ENCODE assay signal across 24 cellular contexts in the genomic region with DNA sequence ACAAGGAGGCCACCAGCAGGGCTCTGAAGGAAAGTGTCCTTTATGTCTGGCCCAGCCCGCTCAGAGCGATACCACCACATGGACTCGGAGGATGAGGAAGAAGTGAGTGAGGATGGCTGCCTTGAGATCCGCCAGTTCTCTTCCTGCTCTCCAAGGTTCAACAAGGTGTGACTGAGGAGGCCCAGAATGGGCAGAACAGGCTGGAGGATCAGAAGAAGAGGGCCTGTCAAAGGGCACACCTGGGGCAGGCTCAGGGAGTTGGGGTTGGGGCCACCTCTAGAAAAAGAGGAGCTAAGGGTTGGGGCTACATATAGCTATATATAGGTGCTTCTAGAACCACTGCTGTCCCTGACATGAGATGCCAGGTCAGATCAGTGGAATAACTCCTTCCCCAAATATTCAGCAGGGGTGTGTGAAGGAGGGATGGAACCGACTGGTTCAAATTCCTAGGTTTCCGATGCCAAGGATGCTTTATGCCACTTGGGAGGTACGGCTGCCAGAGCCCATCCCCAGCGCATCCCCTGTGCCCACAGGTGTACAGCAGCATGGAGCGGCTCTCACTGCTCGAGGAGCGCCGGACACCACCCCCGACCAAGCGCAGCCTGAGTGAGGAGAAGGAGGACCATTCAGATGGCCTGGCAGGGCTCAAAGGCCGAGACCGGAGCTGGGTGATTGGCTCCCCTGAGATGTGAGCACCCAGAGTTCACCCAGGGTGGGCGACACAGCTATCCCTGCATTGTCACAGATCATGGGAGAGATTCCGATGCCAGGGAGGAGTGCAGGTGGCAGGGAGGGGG.
DNase-seq lines count a peak whose midpoint lies in the region; ATAC-seq, FAIRE-seq and TF ChIP-seq lines count a peak whose summit lies in the region.
"Had no signal": no experiment of that assay in that cellular context is flagged by ENCODE, and none has a peak within 500 bp of the region (broad histone marks: within the 10 kb centered on the region; RNA-seq: fewer than 3 reads in every experiment).

No MANE protein-coding gene starts in this region.

- H3K27me3 Mint-ChIP-seq in osteocyte (ENCODE audit: unreplicated experiment) = no peaks in the 10 kb centered on the region
- H3K27me3 Mint-ChIP-seq in glutamatergic neuron (ENCODE audit: unreplicated experiment) = peaks cover 24% of the 10 kb centered on the region
- H3K27me3 Mint-ChIP-seq in CD8-positive, alpha-beta T cell (ENCODE audit: low read depth) = no peaks in the 10 kb centered on the region
- H3K27me3 Mint-ChIP-seq: B cell had no signal

- H3K9me3 Mint-ChIP-seq in osteocyte (ENCODE audit: unreplicated experiment) (no peaks in the 10 kb centered on the region), glutamatergic neuron (ENCODE audit: unreplicated experiment) (peaks cover 29% of the 10 kb centered on the region)
- no peaks in the 10 kb centered on the region for H3K9me3 Mint-ChIP-seq in CD8-positive, alpha-beta T cell

- H3K4me3 ChIP-seq in bronchial epithelial cell (ENCODE audit: low read depth, low read length) = no peak overlapping the region
- H3K4me3 ChIP-seq in CD8-positive, alpha-beta T cell (ENCODE audit: low read depth, low read length) = no peak overlapping the region
- H3K4me3 ChIP-seq: GM12878, SJSA1 had no signal

- ATAC-seq in CD8-positive, alpha-beta T cell = no peak
- ATAC-seq in GM21367 (IDR thresholded peaks at IDR 0.05; ENCODE audit: unreplicated experiment) = no peak
- ATAC-seq: GM12878, PC-3, Right ventricle myocardium inferior had no signal

- no peaks in the 10 kb centered on the region for H3K27me3 ChIP-seq in bronchial epithelial cell (ENCODE audit: control insufficient read depth, insufficient read depth, low read length)
- no peaks in the 10 kb centered on the region for H3K27me3 ChIP-seq in CD8-positive, alpha-beta T cell (ENCODE audit: insufficient read depth, low read length)
- H3K27me3 ChIP-seq: SJSA1 had no signal

- H3K4me1 ChIP-seq in CD8-positive, alpha-beta T cell (ENCODE audit: insufficient read depth, low read length) = no peaks in the 10 kb centered on the region
- H3K4me1 ChIP-seq: SJSA1 had no signal

- no peaks in the 10 kb centered on the region for H3K9me3 ChIP-seq in CD8-positive, alpha-beta T cell (ENCODE audit: low read length)
- H3K9me3 ChIP-seq: SJSA1 had no signal

- peak; percentile 13 for FAIRE-seq in bronchial epithelial cell (lab: Jason Lieb, UNC)
- FAIRE-seq: G401.6, GM12878 had no signal

- no peaks in the 10 kb centered on the region for H3K4me1 Mint-ChIP-seq in osteocyte (ENCODE audit: unreplicated experiment)
- H3K4me1 Mint-ChIP-seq in glutamatergic neuron (ENCODE audit: low read depth, unreplicated experiment) = peaks cover 14% of the 10 kb centered on the region
- H3K4me1 Mint-ChIP-seq in CD8-positive, alpha-beta T cell (ENCODE audit: low read depth) = no peaks in the 10 kb centered on the region
- H3K4me1 Mint-ChIP-seq: B cell had no signal

- intact Hi-C loops in CD8-positive, alpha-beta T cell (cut with DNase I, micrococcal nuclease) = no loop called here

- no peak for TF ChIP-seq CTCF in GM10266 (IDR thresholded peaks at IDR 0.05; ENCODE audit: control insufficient read depth, insufficient read depth, low read depth, missing control alignments)
- no peak for TF ChIP-seq CTCF in bronchial epithelial cell (IDR thresholded peaks at IDR 0.05; ENCODE audit: insufficient read depth, low read length, severe bottlenecking)
- no peak for TF ChIP-seq CTCF in osteocyte (IDR thresholded peaks at IDR 0.05)
- TF ChIP-seq CTCF in glutamatergic neuron (IDR thresholded peaks at IDR 0.05; ENCODE audit: partially characterized antibody, unreplicated experiment) = no peak
- no peak for TF ChIP-seq CTCF in CD8-positive, alpha-beta T cell (IDR thresholded peaks at IDR 0.05)

- CTCF ChIA-PET in CD8-positive, alpha-beta T cell (lab: Charles Lee) = interaction anchor here (1.1 to 12.8 kb wide), 2 partner anchors 149 kb away, joined by 3 to 207 read pairs; a partner anchor contains a TSS

- H3K36me3 ChIP-seq in bronchial epithelial cell (ENCODE audit: control insufficient read depth, insufficient read depth, low read length) = peaks cover 6% of the 10 kb centered on the region
- no peaks in the 10 kb centered on the region for H3K36me3 ChIP-seq in CD8-positive, alpha-beta T cell (ENCODE audit: insufficient read depth, low read length)

- POLR2A ChIA-PET in CD8-positive, alpha-beta T cell (lab: Charles Lee) = no interaction called here

- H3K4me3 Mint-ChIP-seq in osteocyte (ENCODE audit: unreplicated experiment) (no peak overlapping the region), glutamatergic neuron (ENCODE audit: unreplicated experiment) (no peak overlapping the region)
- no peak overlapping the region for H3K4me3 Mint-ChIP-seq in CD8-positive, alpha-beta T cell
- H3K4me3 Mint-ChIP-seq: B cell had no signal

- H3K27ac Mint-ChIP-seq in osteocyte (ENCODE audit: unreplicated experiment) (peak overlapping the region; percentile 14), glutamatergic neuron (ENCODE audit: unreplicated experiment) (no peak overlapping the region)
- no peak overlapping the region for H3K27ac Mint-ChIP-seq in CD8-positive, alpha-beta T cell
- H3K27ac Mint-ChIP-seq: B cell had no signal

- no peak overlapping the region for H3K27ac ChIP-seq in CD8-positive, alpha-beta T cell (ENCODE audit: low read depth, low read length)
- H3K27ac ChIP-seq: C4-2B, KMS-11, SJSA1 had no signal

- H3K36me3 Mint-ChIP-seq in osteocyte (ENCODE audit: unreplicated experiment) = peaks cover 12% of the 10 kb centered on the region
- no peaks in the 10 kb centered on the region for H3K36me3 Mint-ChIP-seq in glutamatergic neuron (ENCODE audit: unreplicated experiment)
- H3K36me3 Mint-ChIP-seq in CD8-positive, alpha-beta T cell = peaks cover 2% of the 10 kb centered on the region

- DNase-seq in DMS79 (lab: John Stamatoyannopoulos, UW) (peak; percentile 31), GM10266 (ENCODE audit: extremely low spot score) (peak; percentile 2), bronchial epithelial cell (ENCODE audit: low read depth) (no peak), osteocyte (ENCODE audit: extremely low spot score, unreplicated experiment) (no peak), glutamatergic neuron (no peak), AG08395 (ENCODE audit: low spot score) (no peak)
- DNase-seq in CD8-positive, alpha-beta T cell = no peak
- DNase-seq: Calu3; IMR-90; MM.1S; NCI-H2029; NCI-H446; NCI-H526; NCI-H82; NK-92 treated with Interleukin-12 subunit alpha and Interleukin-12 subunit beta, amount 100 ng/mL, for 24 hours; PC-3 had no signal

Comparison
In these comparisons a context has a peak if more than half of its experiments do, and no peak if none do; other contexts are left out.
1. DNase-seq: peak in DMS79 (single experiment) and GM10266 (single experiment); none in bronchial epithelial cell (single experiment), osteocyte (single experiment), glutamatergic neuron (single experiment), AG08395 (single experiment) and CD8-positive, alpha-beta T cell (0 of 7).